In the genomic region with DNA sequence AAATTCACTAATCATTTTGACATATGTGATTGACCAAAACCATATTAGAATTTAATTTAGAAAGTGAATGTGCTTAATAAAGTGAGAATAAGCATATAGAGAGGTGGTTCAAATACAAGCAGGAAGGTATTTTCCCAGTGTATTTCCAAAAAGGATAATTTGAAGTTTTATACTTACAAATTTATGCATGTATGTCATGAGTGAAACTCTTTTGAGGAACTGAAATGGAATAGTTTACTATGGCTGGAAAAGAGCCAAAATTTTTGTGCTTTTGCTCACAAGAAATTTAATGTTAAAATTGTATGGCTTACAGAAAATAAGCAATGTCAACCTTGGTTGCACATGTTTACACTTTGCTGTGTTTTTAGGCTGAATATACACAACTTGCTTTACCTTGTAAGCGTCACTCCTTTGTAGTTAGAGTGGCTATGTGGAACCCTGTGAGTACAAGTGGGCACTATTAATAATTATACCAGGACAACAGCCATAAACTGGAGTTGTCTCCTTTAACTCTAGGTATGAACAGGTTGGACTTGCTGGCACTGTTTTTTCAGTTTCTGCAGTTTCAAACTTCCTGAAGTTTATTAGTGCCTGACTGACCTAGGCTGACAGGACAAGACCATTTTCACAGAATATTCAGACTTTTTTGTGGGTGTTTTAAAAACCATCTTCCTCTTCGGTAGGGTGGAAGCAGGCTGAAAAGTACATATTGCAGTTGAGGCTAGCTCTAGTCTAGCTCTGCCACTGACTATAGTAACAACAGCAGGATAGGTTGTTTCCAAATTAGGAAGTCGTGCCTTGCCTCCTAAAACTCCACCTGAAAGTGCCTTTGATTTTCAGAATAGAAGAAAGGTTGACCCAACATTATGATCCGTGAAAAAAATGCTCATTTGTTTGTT, we compare ENCODE assay signal across 1 cellular context.
TF ChIP-seq lines count a peak whose summit lies in the region.

No MANE protein-coding gene starts in this region.

TF ChIP-seq in HCT116, 20 proteins besides CTCF, POLR2A, EP300 and RAD21 (continued from another document):
- TF ChIP-seq ZFX (IDR thresholded peaks at IDR 0.05) (no peak), SIN3A (IDR thresholded peaks at IDR 0.05; ENCODE audit: low read depth) (no peak)
- TF ChIP-seq, protein P1, sequence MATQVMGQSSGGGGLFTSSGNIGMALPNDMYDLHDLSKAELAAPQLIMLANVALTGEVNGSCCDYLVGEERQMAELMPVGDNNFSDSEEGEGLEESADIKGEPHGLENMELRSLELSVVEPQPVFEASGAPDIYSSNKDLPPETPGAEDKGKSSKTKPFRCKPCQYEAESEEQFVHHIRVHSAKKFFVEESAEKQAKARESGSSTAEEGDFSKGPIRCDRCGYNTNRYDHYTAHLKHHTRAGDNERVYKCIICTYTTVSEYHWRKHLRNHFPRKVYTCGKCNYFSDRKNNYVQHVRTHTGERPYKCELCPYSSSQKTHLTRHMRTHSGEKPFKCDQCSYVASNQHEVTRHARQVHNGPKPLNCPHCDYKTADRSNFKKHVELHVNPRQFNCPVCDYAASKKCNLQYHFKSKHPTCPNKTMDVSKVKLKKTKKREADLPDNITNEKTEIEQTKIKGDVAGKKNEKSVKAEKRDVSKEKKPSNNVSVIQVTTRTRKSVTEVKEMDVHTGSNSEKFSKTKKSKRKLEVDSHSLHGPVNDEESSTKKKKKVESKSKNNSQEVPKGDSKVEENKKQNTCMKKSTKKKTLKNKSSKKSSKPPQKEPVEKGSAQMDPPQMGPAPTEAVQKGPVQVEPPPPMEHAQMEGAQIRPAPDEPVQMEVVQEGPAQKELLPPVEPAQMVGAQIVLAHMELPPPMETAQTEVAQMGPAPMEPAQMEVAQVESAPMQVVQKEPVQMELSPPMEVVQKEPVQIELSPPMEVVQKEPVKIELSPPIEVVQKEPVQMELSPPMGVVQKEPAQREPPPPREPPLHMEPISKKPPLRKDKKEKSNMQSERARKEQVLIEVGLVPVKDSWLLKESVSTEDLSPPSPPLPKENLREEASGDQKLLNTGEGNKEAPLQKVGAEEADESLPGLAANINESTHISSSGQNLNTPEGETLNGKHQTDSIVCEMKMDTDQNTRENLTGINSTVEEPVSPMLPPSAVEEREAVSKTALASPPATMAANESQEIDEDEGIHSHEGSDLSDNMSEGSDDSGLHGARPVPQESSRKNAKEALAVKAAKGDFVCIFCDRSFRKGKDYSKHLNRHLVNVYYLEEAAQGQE (IDR thresholded peaks at IDR 0.05; ENCODE audit: low read depth) = no peak
